8 cellular contexts compared by ENCODE assay signal in genomic region chr3:129121016-129121791, GRCh38. TPM values are rescaled to one million over a fixed set of nuclear protein-coding genes. Genes with fewer than 3 reads are reported as not detected.
DNase-seq lines count a peak whose midpoint lies in the region; ATAC-seq and TF ChIP-seq lines count a peak whose summit lies in the region.

No MANE protein-coding gene starts in this region.

- DNase-seq in NCI-H1417 (lab: John Stamatoyannopoulos, UW), result peak in 2 of 3 experiments; percentile 64 to 69
- no peak for DNase-seq in NCI-H1417 treated with DMSO at 0.1 percent for 48 hours (lab: John Stamatoyannopoulos, UW)
- peak; percentile 57 for DNase-seq in activated CD8-positive, alpha-beta T cell treated with anti-CD3 and anti-CD28 coated beads, Interleukin-2, amount 10 ng/mL, durations not matched to agents 7 days and 5 days
- peak; percentile 22 for DNase-seq in neural crest cell (ENCODE audit: low read depth, low spot score)
- DNase-seq in AG08396 (ENCODE audit: low spot score), result no peak
- DNase-seq in cerebellar nuclear complex (lab: John Stamatoyannopoulos, UW), result no peak

- peaks cover 48% of the 10 kb centered on the region for H3K4me1 Mint-ChIP-seq in activated CD8-positive, alpha-beta T cell treated with anti-CD3 and anti-CD28 coated beads, Interleukin-2, amount 10 ng/mL, durations not matched to agents 7 days and 5 days (ENCODE audit: low read depth)
- peaks cover 41% of the 10 kb centered on the region for H3K4me1 Mint-ChIP-seq in neural crest cell

- ATAC-seq in HG03571 (IDR thresholded peaks at IDR 0.05; ENCODE audit: unreplicated experiment) (peak; percentile 16), esophagus mucosa (peak; percentile 8)
- peak; percentile 30 for ATAC-seq in activated CD8-positive, alpha-beta T cell treated with anti-CD3 and anti-CD28 coated beads, Interleukin-2, amount 10 ng/mL, durations not matched to agents 7 days and 5 days

- POLR2A ChIA-PET in activated CD8-positive, alpha-beta T cell treated with anti-CD3 and anti-CD28 coated beads, Interleukin-2, amount 10 ng/mL, durations not matched to agents 7 days and 5 days (lab: Charles Lee), result interaction anchor here (0.6 to 7.2 kb wide), 34 partner anchors 11 to 448 kb away, joined by 3 to 103 read pairs (median 4); partner anchors contain the start of genes CFAP92, CNBP, COPG1 and HMCES

- no peak for TF ChIP-seq CTCF in neural crest cell (conservative IDR thresholded peaks at IDR 0.05)

- no peaks in the 10 kb centered on the region for H3K27me3 Mint-ChIP-seq in activated CD8-positive, alpha-beta T cell treated with anti-CD3 and anti-CD28 coated beads, Interleukin-2, amount 10 ng/mL, durations not matched to agents 7 days and 5 days (ENCODE audit: low read depth)
- no peaks in the 10 kb centered on the region for H3K27me3 Mint-ChIP-seq in neural crest cell (ENCODE audit: low read depth)

- CTCF ChIA-PET in activated CD8-positive, alpha-beta T cell treated with anti-CD3 and anti-CD28 coated beads, Interleukin-2, amount 10 ng/mL, durations not matched to agents 7 days and 5 days (lab: Charles Lee), result interaction anchor here (0.6 to 8.9 kb wide), 16 partner anchors 8 to 242 kb away, joined by 3 to 102 read pairs (median 4); no protein-coding TSS in a partner anchor

- H3K27ac Mint-ChIP-seq in activated CD8-positive, alpha-beta T cell treated with anti-CD3 and anti-CD28 coated beads, Interleukin-2, amount 10 ng/mL, durations not matched to agents 7 days and 5 days, result peak overlapping the region; percentile 96
- peak overlapping the region; percentile 75 for H3K27ac Mint-ChIP-seq in neural crest cell (ENCODE audit: unreplicated experiment)

- H3K36me3 Mint-ChIP-seq in activated CD8-positive, alpha-beta T cell treated with anti-CD3 and anti-CD28 coated beads, Interleukin-2, amount 10 ng/mL, durations not matched to agents 7 days and 5 days (ENCODE audit: low read depth), result peaks cover 47% of the 10 kb centered on the region
- H3K36me3 Mint-ChIP-seq in neural crest cell (ENCODE audit: low read depth), result peaks cover 2% of the 10 kb centered on the region

- H3K4me3 Mint-ChIP-seq in activated CD8-positive, alpha-beta T cell treated with anti-CD3 and anti-CD28 coated beads, Interleukin-2, amount 10 ng/mL, durations not matched to agents 7 days and 5 days, result peak overlapping the region; percentile 84
- peak overlapping the region; percentile 87 for H3K4me3 Mint-ChIP-seq in neural crest cell

- no peaks in the 10 kb centered on the region for H3K9me3 Mint-ChIP-seq in activated CD8-positive, alpha-beta T cell treated with anti-CD3 and anti-CD28 coated beads, Interleukin-2, amount 10 ng/mL, durations not matched to agents 7 days and 5 days (ENCODE audit: insufficient read depth)
- H3K9me3 Mint-ChIP-seq in neural crest cell, result no peaks in the 10 kb centered on the region

RNA-seq across cellular contexts. Expression of gene RAB43, which starts 0.4 kb away (rescaled TPM):
- 10 to 100 TPM; 56.0 to 58.7 TPM for total RNA-seq in activated CD8-positive, alpha-beta T cell treated with anti-CD3 and anti-CD28 coated beads, Interleukin-2, amount 10 ng/mL, durations not matched to agents 7 days and 5 days
- 7.8 TPM for total RNA-seq in esophagus mucosa
- 9.6 and 11.4 TPM in 2 replicates for total RNA-seq in neural crest cell

RNA-seq across cellular contexts. Expression of gene ISY1, which starts 39.7 kb away (rescaled TPM):
- total RNA-seq in activated CD8-positive, alpha-beta T cell treated with anti-CD3 and anti-CD28 coated beads, Interleukin-2, amount 10 ng/mL, durations not matched to agents 7 days and 5 days, result 10 to 100 TPM; 57.9 to 65.7 TPM
- 24.9 TPM for total RNA-seq in esophagus mucosa
- 31.4 and 34.7 TPM in 2 replicates for total RNA-seq in neural crest cell

Comparison
In these comparisons a context has a peak if more than half of its experiments do, and no peak if none do; other contexts are left out.
1. DNase-seq: peak in NCI-H1417 (2 of 3), activated CD8-positive, alpha-beta T cell treated with anti-CD3 and anti-CD28 coated beads, Interleukin-2, amount 10 ng/mL, durations not matched to agents 7 days and 5 days (single experiment) and neural crest cell (single experiment); none in NCI-H1417 treated with DMSO at 0.1 percent for 48 hours (single experiment), AG08396 (single experiment) and cerebellar nuclear complex (0 of 2).
2. Peak in every context shown above with its lines, with median percentiles within 50 percentile points of each other: ATAC-seq.